ENCODE assay signal across 30 cellular contexts in genomic region chr9:70143394-70144130, GRCh38.
"Had no signal": no experiment of that assay in that cellular context is flagged by ENCODE, and none has a peak within 500 bp of the region (broad histone marks: within the 10 kb centered on the region; RNA-seq: fewer than 3 reads in every experiment).

No MANE protein-coding gene starts in this region.

- H3K4me1 ChIP-seq: ascending aorta, body of pancreas had no signal

- H3K27ac ChIP-seq: ascending aorta, body of pancreas, KMS-11, SK-N-MC had no signal

- H3K36me3 ChIP-seq: MG63 had no signal

- H3K27ac Mint-ChIP-seq: activated B cell treated with CpG ODN at 0.5 μM for 24 hours; activated CD4-positive, alpha-beta T cell treated with anti-CD3 and anti-CD28 coated beads, Interleukin-2, amount 10 ng/mL, durations not matched to agents 24 days and 14 days; activated CD8-positive, alpha-beta memory T cell treated with anti-CD3 and anti-CD28 coated beads, Interleukin-2, amount 10 ng/mL, durations not matched to agents 7 days and 5 days; activated naive CD8-positive, alpha-beta T cell treated with anti-CD3 and anti-CD28 coated beads, Interleukin-2, amount 50 U/mL, for 24 hours; activated T-cell treated with anti-CD3 and anti-CD28 coated beads, Interleukin-2, amount 50 U/mL, for 24 hours; activated T-helper 1 cell treated with anti-CD3 and anti-CD28 coated beads, Interleukin-12 subunit alpha, Interleukin-12 subunit beta, Interleukin-2, Interleukin-4 antibody, amounts not matched to agents 30 ng/mL and 10 ng/mL and 1 ng/mL, durations not matched to agents 14 hours and 24 hours and 36 hours; T-cell had no signal

- H3K36me3 Mint-ChIP-seq: activated CD8-positive, alpha-beta memory T cell treated with anti-CD3 and anti-CD28 coated beads, Interleukin-2, amount 10 ng/mL, durations not matched to agents 7 days and 5 days; activated naive CD4-positive, alpha-beta T cell treated with anti-CD3 and anti-CD28 coated beads, Interleukin-2, amount 50 U/mL, for 72 hours; T-cell had no signal

- H3K9me3 Mint-ChIP-seq: activated B cell treated with CpG ODN at 0.5 μM for 24 hours; activated CD4-positive, alpha-beta T cell treated with anti-CD3 and anti-CD28 coated beads, Interleukin-2, amount 10 ng/mL, durations not matched to agents 24 days and 14 days; activated naive CD4-positive, alpha-beta T cell treated with anti-CD3 and anti-CD28 coated beads, Interleukin-2, amount 50 U/mL, for 72 hours; activated naive CD8-positive, alpha-beta T cell treated with anti-CD3 and anti-CD28 coated beads, Interleukin-2, amount 50 U/mL, for 24 hours; activated T-cell treated with anti-CD3 and anti-CD28 coated beads, Interleukin-2, amount 50 U/mL, for 24 hours; activated T-helper 1 cell treated with anti-CD3 and anti-CD28 coated beads, Interleukin-12 subunit alpha, Interleukin-12 subunit beta, Interleukin-2, Interleukin-4 antibody, amounts not matched to agents 30 ng/mL and 10 ng/mL and 1 ng/mL, durations not matched to agents 14 hours and 24 hours and 36 hours; T-cell had no signal

- H3K4me1 Mint-ChIP-seq: activated B cell treated with CpG ODN at 0.5 μM for 24 hours; activated CD4-positive, alpha-beta T cell treated with anti-CD3 and anti-CD28 coated beads, Interleukin-2, amount 10 ng/mL, durations not matched to agents 24 days and 14 days; activated CD8-positive, alpha-beta memory T cell treated with anti-CD3 and anti-CD28 coated beads, Interleukin-2, amount 10 ng/mL, durations not matched to agents 7 days and 5 days; activated naive CD8-positive, alpha-beta T cell treated with anti-CD3 and anti-CD28 coated beads, Interleukin-2, amount 50 U/mL, for 24 hours; T-cell had no signal

- H3K9ac ChIP-seq: KMS-11 had no signal

- H3K4me2 ChIP-seq: KMS-11 had no signal

- H3K4me3 ChIP-seq: ascending aorta, body of pancreas, MG63, SK-N-MC had no signal

- H3K9me3 ChIP-seq: ascending aorta, body of pancreas, MG63 had no signal

- ATAC-seq: activated CD8-positive, alpha-beta memory T cell treated with anti-CD3 and anti-CD28 coated beads, Interleukin-2, amount 10 ng/mL, durations not matched to agents 7 days and 5 days; activated naive CD4-positive, alpha-beta T cell treated with anti-CD3 and anti-CD28 coated beads, Interleukin-2, amount 50 U/mL, for 72 hours; activated naive CD8-positive, alpha-beta T cell treated with anti-CD3 and anti-CD28 coated beads, Interleukin-2, amount 50 U/mL, for 24 hours; body of pancreas; Right ventricle myocardium inferior; T-cell had no signal

- H3K27me3 ChIP-seq: ascending aorta, body of pancreas, MG63 had no signal

- H3K4me3 Mint-ChIP-seq: activated B cell treated with CpG ODN at 0.5 μM for 24 hours; activated CD4-positive, alpha-beta T cell treated with anti-CD3 and anti-CD28 coated beads, Interleukin-2, amount 10 ng/mL, durations not matched to agents 24 days and 14 days; activated CD8-positive, alpha-beta memory T cell treated with anti-CD3 and anti-CD28 coated beads, Interleukin-2, amount 10 ng/mL, durations not matched to agents 7 days and 5 days; activated naive CD8-positive, alpha-beta T cell treated with anti-CD3 and anti-CD28 coated beads, Interleukin-2, amount 50 U/mL, for 24 hours; activated T-cell treated with anti-CD3 and anti-CD28 coated beads, Interleukin-2, amount 50 U/mL, for 24 hours; activated T-helper 1 cell treated with anti-CD3 and anti-CD28 coated beads, Interleukin-12 subunit alpha, Interleukin-12 subunit beta, Interleukin-2, Interleukin-4 antibody, amounts not matched to agents 30 ng/mL and 10 ng/mL and 1 ng/mL, durations not matched to agents 14 hours and 24 hours and 36 hours; T-cell had no signal

- DNase-seq: activated B cell treated with CpG ODN at 0.5 μM for 24 hours; activated CD4-positive, alpha-beta T cell treated with anti-CD3 and anti-CD28 coated beads for 1 hour; activated CD4-positive, alpha-beta T cell treated with anti-CD3 and anti-CD28 coated beads, Interleukin-2, amount 10 ng/mL, durations not matched to agents 24 days and 14 days; activated CD4-positive, alpha-beta T cell treated with anti-CD3 and anti-CD28 coated beads, Interleukin-2, amount 50 U/mL, for 48 hours; activated CD8-positive, alpha-beta memory T cell treated with anti-CD3 and anti-CD28 coated beads, Interleukin-2, amount 10 ng/mL, durations not matched to agents 7 days and 5 days; activated effector memory CD4-positive, alpha-beta T cell treated with anti-CD3 and anti-CD28 coated beads, Interleukin-2, amount 50 U/mL, for 16 hours; activated naive CD4-positive, alpha-beta T cell treated with Interleukin-2 at 50 U/mL for 16 hours; activated naive CD8-positive, alpha-beta T cell treated with anti-CD3 and anti-CD28 coated beads, Interleukin-2, amount 50 U/mL, for 24 hours; activated T-cell treated with anti-CD3 and anti-CD28 coated beads, Interleukin-2, amount 50 U/mL, for 24 hours; amniotic stem cell; body of pancreas; MG63; MV-4-11; NCI-H1105; NCI-H1436; NCI-H1694 treated with DMSO at 0.1 percent for 48 hours; NCI-H2029 treated with DMSO at 0.1 percent for 48 hours; NCI-H345; NCI-H510A; NCI-H526 treated with DMSO at 0.1 percent for 48 hours; NCI-H82; T-cell; T-helper 2 cell; T1000 had no signal
